Comparison of ENCODE assay signal across 14 cellular contexts in genomic region chr7:128112781-128113221, GRCh38.
DNase-seq lines count a peak whose midpoint lies in the region; ATAC-seq and TF ChIP-seq lines count a peak whose summit lies in the region.
"Had no signal": no experiment of that assay in that cellular context is flagged by ENCODE, and none has a peak within 500 bp of the region (broad histone marks: within the 10 kb centered on the region; RNA-seq: fewer than 3 reads in every experiment).

No MANE protein-coding gene starts in this region.

- peak; percentile 35 for DNase-seq in DMS53 (lab: John Stamatoyannopoulos, UW)
- DNase-seq in DMS53 treated with DMSO at 0.1 percent for 48 hours (lab: John Stamatoyannopoulos, UW; ENCODE audit: unreplicated experiment) = no peak
- DNase-seq in NB4 (ENCODE audit: low read depth) = peak; percentile 48
- no peak for DNase-seq in naive thymus-derived CD4-positive, alpha-beta T cell
- no peak for DNase-seq in immature natural killer cell
- DNase-seq: activated T-cell treated with anti-CD3 and anti-CD28 coated beads, Interleukin-2, amount 50 U/mL, for 48 hours; Calu3; thyroid gland had no signal

- H3K4me1 ChIP-seq in naive thymus-derived CD4-positive, alpha-beta T cell (ENCODE audit: control insufficient read depth in 2 of 2, insufficient read depth in 2 of 2, low read length in 2 of 2) = peaks cover 33 to 49% of the 10 kb centered on the region in 2 donors
- H3K4me1 ChIP-seq: breast epithelium, thyroid gland had no signal

- H3K27me3 Mint-ChIP-seq in naive thymus-derived CD4-positive, alpha-beta T cell = peaks cover 0 to 19% (median 0%) of the 10 kb centered on the region in 5 donors
- peaks cover 2 to 18% (median 6%) of the 10 kb centered on the region in 3 donors for H3K27me3 Mint-ChIP-seq in immature natural killer cell (ENCODE audit: low read depth in 3 of 3)

- H3K4me3 Mint-ChIP-seq in naive thymus-derived CD4-positive, alpha-beta T cell = peak overlapping the region in 7 of 10 donors; percentile 67 to 80 (median 74)
- H3K4me3 Mint-ChIP-seq in immature natural killer cell = peak overlapping the region in 1 of 5 donors; percentile 58

- H3K27ac ChIP-seq in angular gyrus (ENCODE audit: low read depth, low read length) = peak overlapping the region; percentile 54
- no peak overlapping the region for H3K27ac ChIP-seq in naive thymus-derived CD4-positive, alpha-beta T cell (ENCODE audit: low read depth, low read length)
- H3K27ac ChIP-seq: 22Rv1, breast epithelium, hepatocyte, thyroid gland had no signal

- no peak for ATAC-seq in naive thymus-derived CD4-positive, alpha-beta T cell
- ATAC-seq in GM21360 (IDR thresholded peaks at IDR 0.05; ENCODE audit: unreplicated experiment) (no peak), HG02759 (IDR thresholded peaks at IDR 0.05; ENCODE audit: unreplicated experiment) (no peak)

- H3K27ac Mint-ChIP-seq in naive thymus-derived CD4-positive, alpha-beta T cell = peak overlapping the region in 6 of 9 donors; percentile 57 to 92 (median 82)
- H3K27ac Mint-ChIP-seq in immature natural killer cell = peak overlapping the region in 1 of 6 donors; percentile 40

- CTCF ChIA-PET in naive thymus-derived CD4-positive, alpha-beta T cell (lab: Charles Lee) = no interaction called here

- no peaks in the 10 kb centered on the region for H3K36me3 ChIP-seq in naive thymus-derived CD4-positive, alpha-beta T cell (ENCODE audit: control insufficient read depth in 2 of 3, insufficient read depth in 3 of 3, low read length in 3 of 3)
- H3K36me3 ChIP-seq: breast epithelium, thyroid gland had no signal

- intact Hi-C loops in naive thymus-derived CD4-positive, alpha-beta T cell (cut with micrococcal nuclease) = no loop called here

- no peak overlapping the region for H3K4me3 ChIP-seq in NB4 (ENCODE audit: low read depth, low read length)
- no peak overlapping the region for H3K4me3 ChIP-seq in naive thymus-derived CD4-positive, alpha-beta T cell (ENCODE audit: low read length)
- H3K4me3 ChIP-seq: breast epithelium, hepatocyte, thyroid gland had no signal

- peaks cover 0 to 2% (median 0%) of the 10 kb centered on the region in 11 donors for H3K9me3 Mint-ChIP-seq in naive thymus-derived CD4-positive, alpha-beta T cell
- H3K9me3 Mint-ChIP-seq in immature natural killer cell = no peaks in the 10 kb centered on the region

- H3K9me3 ChIP-seq in naive thymus-derived CD4-positive, alpha-beta T cell (ENCODE audit: control insufficient read depth in 2 of 3, low read length in 3 of 3) = no peaks in the 10 kb centered on the region
- H3K9me3 ChIP-seq: breast epithelium, thyroid gland had no signal

- no peaks in the 10 kb centered on the region for H3K36me3 Mint-ChIP-seq in naive thymus-derived CD4-positive, alpha-beta T cell
- no peaks in the 10 kb centered on the region for H3K36me3 Mint-ChIP-seq in immature natural killer cell

- peaks cover 40 to 72% (median 59%) of the 10 kb centered on the region in 7 donors for H3K4me1 Mint-ChIP-seq in naive thymus-derived CD4-positive, alpha-beta T cell
- H3K4me1 Mint-ChIP-seq in immature natural killer cell = peaks cover 48 to 50% of the 10 kb centered on the region in 2 donors

- no peak for TF ChIP-seq POLR2A in NB4 (IDR thresholded peaks at IDR 0.05; ENCODE audit: extremely low read depth, insufficient read length)

- no peaks in the 10 kb centered on the region for H3K27me3 ChIP-seq in naive thymus-derived CD4-positive, alpha-beta T cell (ENCODE audit: control insufficient read depth in 2 of 2, insufficient read depth in 2 of 2, low read length in 2 of 2)
- H3K27me3 ChIP-seq: breast epithelium, hepatocyte, thyroid gland had no signal

- TF ChIP-seq CTCF in NB4 (IDR thresholded peaks at IDR 0.05; ENCODE audit: low read depth, low read length) = no peak

- POLR2A ChIA-PET in naive thymus-derived CD4-positive, alpha-beta T cell (lab: Charles Lee) = interaction anchor here (0.8 kb wide), 1 partner anchor 22 kb away, joined by 4 read pairs; no protein-coding TSS in a partner anchor

Comparison
In these comparisons a context has a peak if more than half of its experiments do, and no peak if none do; other contexts are left out.
1. DNase-seq: peak in DMS53 (single experiment) and NB4 (single experiment); none in DMS53 treated with DMSO at 0.1 percent for 48 hours (single experiment), naive thymus-derived CD4-positive, alpha-beta T cell (0 of 9) and immature natural killer cell (0 of 3).